16 cellular contexts compared by ENCODE assay signal in the genomic region with DNA sequence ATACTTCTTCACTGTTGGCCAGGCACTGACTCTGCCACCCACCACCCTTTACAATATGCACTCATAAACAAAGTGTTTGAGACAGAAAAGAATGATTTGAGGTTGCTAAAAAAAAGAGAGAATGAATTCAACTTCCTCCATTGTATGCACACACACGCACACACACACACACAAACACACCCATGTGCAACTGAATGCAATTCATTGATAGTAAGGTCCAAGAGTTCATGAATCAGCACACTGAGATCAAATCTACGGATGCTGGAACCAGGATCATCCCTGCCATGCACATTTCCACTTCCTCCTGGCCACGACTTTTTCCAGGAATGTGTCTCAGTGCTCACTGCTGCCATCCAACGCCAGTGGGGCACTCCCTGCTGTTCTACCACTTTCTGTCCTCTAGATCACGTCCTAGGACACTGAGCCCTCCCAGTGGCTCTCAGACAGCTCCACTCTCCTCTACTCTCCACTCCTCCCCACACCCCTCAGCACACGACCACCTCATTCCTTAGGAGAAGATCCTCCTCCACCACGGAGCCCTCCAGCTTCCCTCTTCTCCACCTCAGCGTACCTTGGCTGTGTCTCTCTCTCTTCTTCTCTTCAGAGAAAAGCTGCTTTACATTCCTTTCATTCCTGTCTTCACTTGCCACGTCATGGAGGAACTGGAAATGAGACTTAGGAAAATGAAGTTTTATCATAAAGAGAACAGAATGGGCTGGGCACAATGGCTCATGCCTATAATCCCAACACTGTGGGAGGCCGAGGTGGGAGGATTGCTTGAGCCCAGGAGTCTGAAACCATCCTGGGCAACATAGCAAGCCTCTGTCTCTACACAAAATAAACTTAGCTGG.
DNase-seq lines count a peak whose midpoint lies in the region; ATAC-seq and TF ChIP-seq lines count a peak whose summit lies in the region.
"Had no signal": no experiment of that assay in that cellular context is flagged by ENCODE, and none has a peak within 500 bp of the region (broad histone marks: within the 10 kb centered on the region; RNA-seq: fewer than 3 reads in every experiment).

No MANE protein-coding gene starts in this region.

- peak; percentile 29; the same call in 2 of the 3 replicates for ATAC-seq in RWPE2 (ENCODE audit: low read depth)
- ATAC-seq in stimulated activated effector memory CD8-positive, alpha-beta T cell treated with anti-CD3 and anti-CD28 coated beads, Interleukin-12 subunit alpha, Interleukin-12 subunit beta, amount 100 ng/mL, for 72 hours = no peak
- ATAC-seq in GM21423 (IDR thresholded peaks at IDR 0.05; ENCODE audit: unreplicated experiment) = no peak
- ATAC-seq in GM21360 (IDR thresholded peaks at IDR 0.05; ENCODE audit: unreplicated experiment) = no peak
- ATAC-seq: activated CD4-positive, CD25-positive, alpha-beta regulatory T cell treated with anti-CD3 and anti-CD28 coated beads, Interleukin-2, amount 50 U/mL, for 24 hours; mucosa of descending colon; right cardiac atrium had no signal

- H3K4me1 ChIP-seq in RWPE2 (ENCODE audit: insufficient read depth, poor library complexity, severe bottlenecking) = peaks cover 3% of the 10 kb centered on the region
- H3K4me1 ChIP-seq: testis had no signal

- no peaks in the 10 kb centered on the region for H3K27me3 ChIP-seq in RWPE2 (ENCODE audit: insufficient read depth, poor library complexity, severe bottlenecking)
- H3K27me3 ChIP-seq: testis had no signal

- peak; percentile 21 for DNase-seq in GM03348 (ENCODE audit: low spot score)
- DNase-seq in RWPE2 (ENCODE audit: low spot score) = no peak
- peak; percentile 39 for DNase-seq in fibroblast of pulmonary artery (ENCODE audit: low read depth)
- DNase-seq in stimulated activated effector memory CD8-positive, alpha-beta T cell treated with anti-CD3 and anti-CD28 coated beads, Interleukin-12 subunit alpha, Interleukin-12 subunit beta, amount 100 ng/mL, for 72 hours (ENCODE audit: low spot score in 2 of 2) = no peak
- DNase-seq in activated gamma-delta T cell (lab: John Stamatoyannopoulos, UW) = no peak
- DNase-seq in T-helper 9 cell = no peak
- DNase-seq: activated T-cell treated with anti-CD3 and anti-CD28 coated beads, Interleukin-2, amount 50 U/mL, for 48 hours; DND-41; mucosa of descending colon; NCI-H69; right cardiac atrium; testis had no signal

- peaks cover 10% of the 10 kb centered on the region for H3K9me3 Mint-ChIP-seq in stimulated activated effector memory CD8-positive, alpha-beta T cell treated with anti-CD3 and anti-CD28 coated beads, Interleukin-12 subunit alpha, Interleukin-12 subunit beta, amount 100 ng/mL, for 72 hours

- H3K4me3 ChIP-seq in RWPE2 (ENCODE audit: severe bottlenecking) (no peak overlapping the region), fibroblast of pulmonary artery (replicated peaks; ENCODE audit: low read depth, low read length) (no peak overlapping the region)
- H3K4me3 ChIP-seq: mucosa of descending colon, SK-N-MC, testis had no signal

- peak overlapping the region; percentile 63 for H3K27ac Mint-ChIP-seq in stimulated activated effector memory CD8-positive, alpha-beta T cell treated with anti-CD3 and anti-CD28 coated beads, Interleukin-12 subunit alpha, Interleukin-12 subunit beta, amount 100 ng/mL, for 72 hours

- no peak overlapping the region for H3K27ac ChIP-seq in RWPE2 (ENCODE audit: poor library complexity, severe bottlenecking)
- H3K27ac ChIP-seq: SK-N-MC, testis had no signal

- peaks cover 7% of the 10 kb centered on the region for H3K4me1 Mint-ChIP-seq in stimulated activated effector memory CD8-positive, alpha-beta T cell treated with anti-CD3 and anti-CD28 coated beads, Interleukin-12 subunit alpha, Interleukin-12 subunit beta, amount 100 ng/mL, for 72 hours

- H3K9me3 ChIP-seq in RWPE2 (ENCODE audit: severe bottlenecking) = no peaks in the 10 kb centered on the region
- H3K9me3 ChIP-seq: mucosa of descending colon, testis had no signal

- TF ChIP-seq CTCF in RWPE2 (IDR thresholded peaks at IDR 0.05; ENCODE audit: poor library complexity, severe bottlenecking) (no peak), fibroblast of pulmonary artery (IDR thresholded peaks at IDR 0.05; ENCODE audit: low read length, missing control alignments) (no peak)

- H3K4me3 Mint-ChIP-seq in stimulated activated effector memory CD8-positive, alpha-beta T cell treated with anti-CD3 and anti-CD28 coated beads, Interleukin-12 subunit alpha, Interleukin-12 subunit beta, amount 100 ng/mL, for 72 hours = no peak overlapping the region

- no peaks in the 10 kb centered on the region for H3K36me3 Mint-ChIP-seq in stimulated activated effector memory CD8-positive, alpha-beta T cell treated with anti-CD3 and anti-CD28 coated beads, Interleukin-12 subunit alpha, Interleukin-12 subunit beta, amount 100 ng/mL, for 72 hours

- H3K36me3 ChIP-seq in RWPE2 (ENCODE audit: low read depth) = no peaks in the 10 kb centered on the region

Comparison
In these comparisons a context has a peak if more than half of its experiments do, and no peak if none do; other contexts are left out.
1. DNase-seq: peak in GM03348 (single experiment) and fibroblast of pulmonary artery (single experiment); none in RWPE2 (single experiment), stimulated activated effector memory CD8-positive, alpha-beta T cell treated with anti-CD3 and anti-CD28 coated beads, Interleukin-12 subunit alpha, Interleukin-12 subunit beta, amount 100 ng/mL, for 72 hours (0 of 2), activated gamma-delta T cell (single experiment) and T-helper 9 cell (single experiment).